ENCODE assay signal across 8 cellular contexts in genomic region chr17:29116652-29117439, GRCh38.
DNase-seq lines count a peak whose midpoint lies in the region; ATAC-seq and TF ChIP-seq lines count a peak whose summit lies in the region.

No MANE protein-coding gene starts in this region.

- H3K4me3 ChIP-seq in ovary: no peak overlapping the region
- H3K4me3 ChIP-seq in upper lobe of left lung: no peak overlapping the region

- ATAC-seq in upper lobe of left lung (ENCODE audit: low FRiP score in 2 of 2): peak; percentile 61 to 73
- no peak for ATAC-seq in GM21526 (IDR thresholded peaks at IDR 0.05; ENCODE audit: low FRiP score, unreplicated experiment)

- H3K27me3 ChIP-seq in ovary (no peaks in the 10 kb centered on the region), upper lobe of left lung (no peaks in the 10 kb centered on the region)

- TF ChIP-seq EP300 in ovary (IDR thresholded peaks at IDR 0.05): no peak
- no peak for TF ChIP-seq EP300 in upper lobe of left lung (IDR thresholded peaks at IDR 0.05)

- TF ChIP-seq POLR2A in ovary (IDR thresholded peaks at IDR 0.05): no peak
- TF ChIP-seq POLR2A in upper lobe of left lung (IDR thresholded peaks at IDR 0.05): no peak

- no peaks in the 10 kb centered on the region for H3K36me3 ChIP-seq in ovary
- H3K36me3 ChIP-seq in upper lobe of left lung: peaks cover 0 to 81% (median 62%) of the 10 kb centered on the region in 4 donors

- TF ChIP-seq CTCF in ovary (IDR thresholded peaks at IDR 0.05) (peak; percentile 43 to 61 (median 58)), upper lobe of left lung (IDR thresholded peaks at IDR 0.05) (peak; percentile 86 to 96 (median 89))

- 60 to 66% (median 62%) methylated on average over 25 of the region's 25 CpGs for WGBS in ovary, 3 donors
- 44 to 60% methylated on average over 13 to 22 of the region's 25 CpGs for WGBS in upper lobe of left lung, 2 donors

- H3K9me3 ChIP-seq in ovary (no peaks in the 10 kb centered on the region), upper lobe of left lung (no peaks in the 10 kb centered on the region)

- no peak overlapping the region for H3K27ac ChIP-seq in ovary
- peak overlapping the region in 1 of 4 donors; percentile 24 for H3K27ac ChIP-seq in upper lobe of left lung

- H3K4me1 ChIP-seq in ovary (ENCODE audit: insufficient read depth) (no peaks in the 10 kb centered on the region), upper lobe of left lung (peaks cover 0 to 19% (median 7%) of the 10 kb centered on the region in 4 donors)

- peak; percentile 92 for DNase-seq in D341Med (ENCODE audit: low spot score)
- DNase-seq in KG1 (lab: John Stamatoyannopoulos, UW): peak; percentile 17
- DNase-seq in SK-N-DZ (ENCODE audit: low spot score): peak; percentile 83
- peak; percentile 46 to 73 (median 68) for DNase-seq in activated naive CD4-positive, alpha-beta T cell (lab: John Stamatoyannopoulos, UW)
- peak; percentile 69 for DNase-seq in globus pallidus (ENCODE audit: low spot score)
- peak in 4 of 5 donors; percentile 64 to 73 (median 66) for DNase-seq in ovary
- peak; percentile 85 to 87 for DNase-seq in upper lobe of left lung

- intact Hi-C loops in ovary (cut with DNase I): loop anchor here in 1 of 4 donors (5.0 kb wide), 1 partner anchor 135 kb away; no protein-coding TSS in a partner anchor

Comparison
In these comparisons a context has a peak if more than half of its experiments do, and no peak if none do; other contexts are left out.
1. DNase-seq: peak in every context shown above with its lines; median percentile 92 in D341Med; 86 in upper lobe of left lung; 83 in SK-N-DZ; 69 in globus pallidus; 68 in activated naive CD4-positive, alpha-beta T cell; 66 in ovary; 17 in KG1.